Comparison of ENCODE assay signal across 23 cellular contexts in the genomic region with DNA sequence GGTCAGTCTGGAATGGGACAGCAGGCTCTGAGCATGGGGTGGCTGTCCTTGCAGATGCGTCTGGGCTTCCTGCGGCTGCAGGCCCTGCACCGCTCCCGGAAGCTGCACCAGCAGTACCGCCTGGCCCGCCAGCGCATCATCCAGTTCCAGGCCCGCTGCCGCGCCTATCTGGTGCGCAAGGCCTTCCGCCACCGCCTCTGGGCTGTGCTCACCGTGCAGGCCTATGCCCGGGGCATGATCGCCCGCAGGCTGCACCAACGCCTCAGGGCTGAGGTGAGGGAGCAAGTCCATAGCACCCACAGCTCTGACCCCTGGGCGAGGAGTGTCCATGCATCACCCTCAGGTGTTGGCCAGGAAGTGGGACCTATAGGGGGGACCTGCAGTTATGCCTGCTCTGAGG. TPM values are rescaled to one million over a fixed set of nuclear protein-coding genes. Genes with fewer than 3 reads are reported as not detected.
DNase-seq lines count a peak whose midpoint lies in the region; ATAC-seq, FAIRE-seq and TF ChIP-seq lines count a peak whose summit lies in the region.
"Had no signal": no experiment of that assay in that cellular context is flagged by ENCODE, and none has a peak within 500 bp of the region (broad histone marks: within the 10 kb centered on the region; RNA-seq: fewer than 3 reads in every experiment).

No MANE protein-coding gene starts in this region.

- no peak overlapping the region for H3K23ac ChIP-seq in trophoblast cell (ENCODE audit: low read length)

- H2AK5ac ChIP-seq in trophoblast cell (ENCODE audit: low read length) = no peak overlapping the region

- no peak overlapping the region for H4K91ac ChIP-seq in trophoblast cell (ENCODE audit: low read depth, low read length)

- H2BK12ac ChIP-seq in trophoblast cell (ENCODE audit: low read length) = no peak overlapping the region

- no CpG with 5 or more reads among the region's 19 CpGs for WGBS in trophoblast cell (ENCODE audit: extremely low coverage, insufficient coverage, insufficient read length)

- intact Hi-C loops in left ventricle myocardium superior (cut with micrococcal nuclease) (no loop called here), left cardiac atrium (cut with DNase I) (no loop called here), kidney (cut with DNase I) (no loop called here)

- H3K36me3 ChIP-seq in kidney (ENCODE audit: control insufficient read depth in 1 of 2, insufficient read depth in 2 of 2, low read length in 2 of 2) (no peaks in the 10 kb centered on the region), trophoblast cell (ENCODE audit: control insufficient read depth in 1 of 2, insufficient read depth in 2 of 2, low read length in 2 of 2) (no peaks in the 10 kb centered on the region)
- H3K36me3 ChIP-seq: BLaER1 had no signal

- no peaks in the 10 kb centered on the region for H3K79me2 ChIP-seq in trophoblast cell (ENCODE audit: control insufficient read depth, insufficient read depth, low read length, poor library complexity)

- H3K9me3 ChIP-seq in kidney (ENCODE audit: control insufficient read depth in 1 of 2, low read length in 2 of 2) = no peaks in the 10 kb centered on the region
- H3K9me3 ChIP-seq in trophoblast cell (ENCODE audit: insufficient read depth, low read depth, low read length) = peaks cover 5% of the 10 kb centered on the region
- H3K9me3 ChIP-seq: BLaER1, Caco-2 had no signal

- H2BK120ac ChIP-seq in trophoblast cell (ENCODE audit: insufficient read depth, low read length, poor library complexity) = no peak overlapping the region

- no peaks in the 10 kb centered on the region for H3K27me3 ChIP-seq in trophoblast cell (ENCODE audit: insufficient read depth, low read length)
- H3K27me3 ChIP-seq: BLaER1 had no signal

- H3K4me1 ChIP-seq in kidney (ENCODE audit: control insufficient read depth in 1 of 2, insufficient read depth in 1 of 2, low read depth in 1 of 2, low read length in 2 of 2) (peaks cover 0 to 4% of the 10 kb centered on the region in 2 donors), trophoblast cell (ENCODE audit: control insufficient read depth in 1 of 2, insufficient read depth in 2 of 2, low read length in 2 of 2) (no peaks in the 10 kb centered on the region)
- H3K4me1 ChIP-seq: Caco-2 had no signal

- H3K18ac ChIP-seq in trophoblast cell (ENCODE audit: low read length) = no peak overlapping the region

- H3K9me3 Mint-ChIP-seq in central memory CD8-positive, alpha-beta T cell = no peaks in the 10 kb centered on the region
- no peaks in the 10 kb centered on the region for H3K9me3 Mint-ChIP-seq in activated naive CD4-positive, alpha-beta T cell treated with anti-CD3 and anti-CD28 coated beads, Interleukin-2, amount 10 ng/mL, durations not matched to agents 7 days and 5 days
- H3K9me3 Mint-ChIP-seq: CD8-positive, alpha-beta T cell had no signal

- ATAC-seq in left ventricle myocardium superior = no peak
- no peak for ATAC-seq in left cardiac atrium
- ATAC-seq in central memory CD8-positive, alpha-beta T cell (replicated peaks; ENCODE audit: extremely low read depth, poor library complexity, severe bottlenecking) = no peak
- ATAC-seq: CD8-positive, alpha-beta T cell had no signal

- no peak overlapping the region for H3K4ac ChIP-seq in trophoblast cell (ENCODE audit: low read depth, low read length)

- no peak overlapping the region for H2BK5ac ChIP-seq in trophoblast cell (ENCODE audit: low read depth, low read length, poor library complexity)

- DNase-seq in left ventricle myocardium superior (peak; percentile 21), left cardiac atrium (no peak), kidney (peak; percentile 57), trophoblast cell (peak; percentile 89 to 97), kidney tubule cell (ENCODE audit: low spot score) (no peak)
- DNase-seq in central memory CD8-positive, alpha-beta T cell (ENCODE audit: low spot score in 2 of 2) = no peak
- no peak for DNase-seq in activated naive CD4-positive, alpha-beta T cell treated with anti-CD3 and anti-CD28 coated beads, Interleukin-2, amount 10 ng/mL, durations not matched to agents 7 days and 5 days
- DNase-seq: Caco-2; CD4-positive, CD25-positive, alpha-beta regulatory T cell; CD8-positive, alpha-beta T cell; DMS153; DND-41; GM23248; H7; HCEC 1CT had no signal

- H3K27ac ChIP-seq in kidney (ENCODE audit: low read depth in 2 of 2, low read length in 2 of 2) (no peak overlapping the region), trophoblast cell (ENCODE audit: low read depth, low read length) (no peak overlapping the region)
- H3K27ac ChIP-seq: BLaER1, C4-2B, GM23248 had no signal

- no peak overlapping the region for H3K4me3 Mint-ChIP-seq in central memory CD8-positive, alpha-beta T cell
- no peak overlapping the region for H3K4me3 Mint-ChIP-seq in activated naive CD4-positive, alpha-beta T cell treated with anti-CD3 and anti-CD28 coated beads, Interleukin-2, amount 10 ng/mL, durations not matched to agents 7 days and 5 days
- H3K4me3 Mint-ChIP-seq: B cell; CD8-positive, alpha-beta T cell had no signal

- no peak overlapping the region for H3K9ac ChIP-seq in kidney (ENCODE audit: low read length in 2 of 2)
- H3K9ac ChIP-seq in trophoblast cell (ENCODE audit: low read length) = no peak overlapping the region
- H3K9ac ChIP-seq: BLaER1, GM23248 had no signal

- no peak for FAIRE-seq in kidney (lab: Jason Lieb, UNC)
- FAIRE-seq: G401.6, GM12892, H1 had no signal

- H2AFZ ChIP-seq in trophoblast cell (ENCODE audit: insufficient read depth, low read length, poor library complexity) = no peak overlapping the region
- H2AFZ ChIP-seq: GM23248 had no signal

- no peak for TF ChIP-seq CTCF in kidney (IDR thresholded peaks at IDR 0.05; ENCODE audit: borderline replicate concordance, extremely low read depth, insufficient read depth)

- H3K36me3 Mint-ChIP-seq in central memory CD8-positive, alpha-beta T cell (ENCODE audit: insufficient read depth) = no peaks in the 10 kb centered on the region
- no peaks in the 10 kb centered on the region for H3K36me3 Mint-ChIP-seq in activated naive CD4-positive, alpha-beta T cell treated with anti-CD3 and anti-CD28 coated beads, Interleukin-2, amount 10 ng/mL, durations not matched to agents 7 days and 5 days
- H3K36me3 Mint-ChIP-seq: CD4-positive, CD25-positive, alpha-beta regulatory T cell; CD8-positive, alpha-beta T cell had no signal

- no peaks in the 10 kb centered on the region for H3K4me1 Mint-ChIP-seq in central memory CD8-positive, alpha-beta T cell
- no peaks in the 10 kb centered on the region for H3K4me1 Mint-ChIP-seq in activated naive CD4-positive, alpha-beta T cell treated with anti-CD3 and anti-CD28 coated beads, Interleukin-2, amount 10 ng/mL, durations not matched to agents 7 days and 5 days
- H3K4me1 Mint-ChIP-seq: CD4-positive, CD25-positive, alpha-beta regulatory T cell had no signal

- H3K27me3 Mint-ChIP-seq in central memory CD8-positive, alpha-beta T cell = no peaks in the 10 kb centered on the region
- H3K27me3 Mint-ChIP-seq in activated naive CD4-positive, alpha-beta T cell treated with anti-CD3 and anti-CD28 coated beads, Interleukin-2, amount 10 ng/mL, durations not matched to agents 7 days and 5 days = peaks cover 6% of the 10 kb centered on the region
- H3K27me3 Mint-ChIP-seq: B cell; CD4-positive, CD25-positive, alpha-beta regulatory T cell had no signal

- H3K14ac ChIP-seq in trophoblast cell (ENCODE audit: low read length) = no peak overlapping the region

- H3K4me2 ChIP-seq in trophoblast cell (ENCODE audit: low read length) = no peak overlapping the region
- H3K4me2 ChIP-seq: BLaER1 had no signal

- H3K4me3 ChIP-seq in kidney (ENCODE audit: low read length in 2 of 2) = no peak overlapping the region
- no peak overlapping the region for H3K4me3 ChIP-seq in trophoblast cell (ENCODE audit: low read depth, low read length)
- H3K4me3 ChIP-seq: BLaER1, GM23248 had no signal

- CTCF ChIA-PET in activated naive CD4-positive, alpha-beta T cell treated with anti-CD3 and anti-CD28 coated beads, Interleukin-2, amount 10 ng/mL, durations not matched to agents 7 days and 5 days (lab: Charles Lee) = interaction anchor here (1.2 kb wide), 1 partner anchor 8 kb away, joined by 4 read pairs; no protein-coding TSS in a partner anchor

- H3K27ac Mint-ChIP-seq in central memory CD8-positive, alpha-beta T cell (ENCODE audit: low read depth) = peak overlapping the region; percentile 55
- no peak overlapping the region for H3K27ac Mint-ChIP-seq in activated naive CD4-positive, alpha-beta T cell treated with anti-CD3 and anti-CD28 coated beads, Interleukin-2, amount 10 ng/mL, durations not matched to agents 7 days and 5 days
- H3K27ac Mint-ChIP-seq: B cell; CD4-positive, CD25-positive, alpha-beta regulatory T cell; CD8-positive, alpha-beta T cell had no signal

- H3K79me1 ChIP-seq in trophoblast cell (ENCODE audit: low read length) = no peaks in the 10 kb centered on the region

- H4K12ac ChIP-seq in trophoblast cell (ENCODE audit: low read depth, low read length) = no peak overlapping the region

- no peak overlapping the region for H4K8ac ChIP-seq in trophoblast cell (ENCODE audit: low read depth, low read length)

RNA-seq across cellular contexts. Expression of a gene that starts 51.6 kb away (rescaled TPM):
- total RNA-seq in left ventricle myocardium superior (4.6 TPM), left cardiac atrium (10 to 100 TPM in 1 of 2 donors, 1 to 10 TPM in 1; 7.5 to 11.1 TPM), kidney (10.7 TPM)
- polyA plus RNA-seq in kidney (ENCODE audit: insufficient read depth, low read depth, low replicate concordance) = 6.1 TPM
- polyA plus RNA-seq in trophoblast cell (2013) = 1.7 TPM in 2 replicates
- total RNA-seq: A172, A673, GM23248 had no signal
- polyA plus RNA-seq: GM23248 had no signal

Comparison
In these comparisons a context has a peak if more than half of its experiments do, and no peak if none do; other contexts are left out.
1. DNase-seq: peak in left ventricle myocardium superior (single experiment), kidney (single experiment) and trophoblast cell (2 of 2); none in left cardiac atrium (single experiment), central memory CD8-positive, alpha-beta T cell (0 of 2), kidney tubule cell (single experiment) and activated naive CD4-positive, alpha-beta T cell treated with anti-CD3 and anti-CD28 coated beads, Interleukin-2, amount 10 ng/mL, durations not matched to agents 7 days and 5 days (single experiment).